14 cellular contexts compared by ENCODE assay signal in the genomic region with DNA sequence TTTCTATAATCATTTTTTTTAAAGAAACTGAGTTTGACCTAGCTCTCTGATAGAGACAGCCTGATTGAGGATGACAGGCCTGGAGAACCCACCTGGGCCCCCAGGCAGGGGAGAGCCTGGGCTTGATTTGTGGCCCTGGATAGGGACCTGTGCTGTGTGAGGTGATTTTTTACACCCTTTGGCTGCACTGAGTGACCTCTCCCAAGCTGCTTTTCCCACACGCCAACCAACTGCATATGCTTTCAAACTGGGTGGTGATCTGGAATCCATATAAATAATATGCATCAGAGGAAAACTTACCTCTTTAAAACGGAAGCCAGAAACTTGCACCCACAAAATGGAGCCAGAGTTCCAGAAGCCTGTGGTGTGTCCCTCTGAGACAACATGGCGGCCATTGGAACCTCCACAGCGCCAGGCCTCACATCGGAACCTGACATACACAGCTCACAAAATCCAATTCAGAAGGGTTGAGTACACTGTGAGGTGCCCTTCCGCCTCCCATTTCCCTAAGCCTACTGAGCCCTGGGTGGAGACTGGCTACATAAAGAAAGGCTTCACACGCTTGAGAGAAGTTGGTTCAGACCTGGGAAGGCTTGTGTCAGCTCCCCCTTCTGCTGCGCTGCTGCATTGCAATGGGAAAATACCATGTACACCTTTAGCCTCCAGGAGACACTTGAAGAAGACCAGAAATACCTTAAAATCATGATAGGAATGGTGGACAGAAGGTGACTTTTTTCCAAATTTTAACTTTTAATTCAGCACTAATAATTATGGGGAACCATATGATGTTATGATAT.
DNase-seq lines count a peak whose midpoint lies in the region; ATAC-seq and TF ChIP-seq lines count a peak whose summit lies in the region.
"Had no signal": no experiment of that assay in that cellular context is flagged by ENCODE, and none has a peak within 500 bp of the region (broad histone marks: within the 10 kb centered on the region; RNA-seq: fewer than 3 reads in every experiment).

No MANE protein-coding gene starts in this region.

- no peak overlapping the region for H3K9ac ChIP-seq in HCT116 (ENCODE audit: low read length)

- no peaks in the 10 kb centered on the region for H3K79me2 ChIP-seq in HCT116 (ENCODE audit: insufficient read depth, low read length)

- H3K27ac ChIP-seq in HCT116 (ENCODE audit: low read depth, low read length): no peak overlapping the region
- H3K27ac ChIP-seq in iPS DF 6.9 (ENCODE audit: low read length): no peak overlapping the region
- H3K27ac ChIP-seq: esophagus squamous epithelium, right atrium auricular region, SJSA1 had no signal

- H3K4me2 ChIP-seq in HCT116 (ENCODE audit: low read length): no peak overlapping the region

- DNase-seq in DMS 273 treated with DMSO at 0.1 percent for 48 hours (lab: John Stamatoyannopoulos, UW) (peak; percentile 9), HCT116 (ENCODE audit: low read depth, low spot score) (peak; percentile 16), iPS DF 6.9 (ENCODE audit: low read depth, low spot score) (peak; percentile 50), GF-D8 (lab: John Stamatoyannopoulos, UW) (no peak), SKM-1 (lab: John Stamatoyannopoulos, UW; ENCODE audit: unreplicated experiment) (no peak), AML-193 (lab: John Stamatoyannopoulos, UW) (no peak), cardiac septum (ENCODE audit: low spot score) (no peak)
- DNase-seq: activated CD4-positive, alpha-beta memory T cell treated with anti-CD3 and anti-CD28 coated beads, Interleukin-2, amount 10 ng/mL, durations not matched to agents 7 days and 5 days; esophagus squamous epithelium; NCI-H1694 treated with DMSO at 0.1 percent for 48 hours had no signal

- BruUV-seq in HCT116 (replicated peaks; lab: Mats Ljungman, UMichigan): no TSS peak

- RAD21 ChIA-PET in HCT116 (lab: Charles Lee; ENCODE audit: low non-redundant PET in 1 of 2, low total read pairs in 2 of 2, uncharacterized antibody in 2 of 2, unreplicated experiment in 2 of 2): no interaction called here

- H4K20me1 ChIP-seq in HCT116 (ENCODE audit: insufficient read depth): no peaks in the 10 kb centered on the region

- H3K27me3 ChIP-seq in HCT116 (ENCODE audit: insufficient read depth, low read length) (no peaks in the 10 kb centered on the region), iPS DF 6.9 (ENCODE audit: control insufficient read depth, insufficient read depth, low read length) (no peaks in the 10 kb centered on the region)
- H3K27me3 ChIP-seq: esophagus squamous epithelium, right atrium auricular region, SJSA1 had no signal

- H2AFZ ChIP-seq in HCT116 (ENCODE audit: low read depth, low read length, poor library complexity, severe bottlenecking): no peak overlapping the region

- ATAC-seq in HCT116 (peak; percentile 80), SK-N-SH treated with all-trans-retinoic acid at 6 μM for 48 hours (peak; percentile 59; the same call in 2 of the 3 replicates)

- intact Hi-C loops in HCT116 (cut with micrococcal nuclease): no loop called here
- intact Hi-C loops in cardiac septum (cut with DNase I): no loop called here

- TF ChIP-seq POLR2A in HCT116 (IDR thresholded peaks at IDR 0.05; ENCODE audit: borderline replicate concordance, extremely low read depth, insufficient read depth, insufficient read length): no peak

- H3K4me1 ChIP-seq in HCT116 (ENCODE audit: control insufficient read depth in 1 of 2, insufficient read depth in 2 of 2, low read length in 2 of 2): no peaks in the 10 kb centered on the region
- H3K4me1 ChIP-seq in iPS DF 6.9 (ENCODE audit: control insufficient read depth, insufficient read depth, low read length): no peaks in the 10 kb centered on the region
- H3K4me1 ChIP-seq: esophagus squamous epithelium, right atrium auricular region, SJSA1 had no signal

- H3K9me2 ChIP-seq in HCT116 (ENCODE audit: insufficient read depth): no peaks in the 10 kb centered on the region

- no CpG with 5 or more reads among the region's 8 CpGs for WGBS in iPS DF 6.9 (ENCODE audit: insufficient coverage, insufficient read length)

- H3K4me3 ChIP-seq in HCT116 (replicated peaks in 1 of 2; ENCODE audit: low read depth in 1 of 2, low read length in 2 of 2): no peak overlapping the region
- H3K4me3 ChIP-seq in iPS DF 6.9 (ENCODE audit: low read length): no peak overlapping the region
- H3K4me3 ChIP-seq: esophagus squamous epithelium, lung, right atrium auricular region, SJSA1 had no signal

- TF ChIP-seq RAD21 in HCT116 (IDR thresholded peaks at IDR 0.05; ENCODE audit: low read depth): peak; percentile 29; the same call in 1 of the 2 replicates

- no peaks in the 10 kb centered on the region for H3K9me3 ChIP-seq in HCT116 (ENCODE audit: control insufficient read depth in 1 of 2, insufficient read depth in 1 of 2, low read depth in 1 of 2, low read length in 2 of 2)
- no peaks in the 10 kb centered on the region for H3K9me3 ChIP-seq in iPS DF 6.9 (ENCODE audit: control insufficient read depth, insufficient read depth, low read length)
- H3K9me3 ChIP-seq: esophagus squamous epithelium, right atrium auricular region, SJSA1 had no signal

- CTCF ChIA-PET in HCT116 (lab: Charles Lee): no interaction called here

- TF ChIP-seq CTCF in HCT116 (IDR thresholded peaks at IDR 0.05 in 2 of 3, conservative IDR thresholded peaks at IDR 0.05 in 1 of 3; ENCODE audit: borderline replicate concordance in 1 of 3, insufficient read depth in 1 of 3, low read depth in 2 of 3, low read length in 2 of 3): peak; percentile 7 to 56 (median 53); a peak in 4 of 6 replicates

- no peaks in the 10 kb centered on the region for H3K36me3 ChIP-seq in HCT116 (ENCODE audit: control insufficient read depth in 1 of 2, insufficient read depth in 2 of 2, low read length in 2 of 2)
- H3K36me3 ChIP-seq in iPS DF 6.9 (ENCODE audit: control insufficient read depth, insufficient read depth, low read length): no peaks in the 10 kb centered on the region
- H3K36me3 ChIP-seq: esophagus squamous epithelium, right atrium auricular region, SJSA1 had no signal

- POLR2A ChIA-PET in HCT116 (lab: Charles Lee): no interaction called here

TF ChIP-seq in HCT116, 20 proteins besides CTCF, POLR2A, EP300 and RAD21 (continues in another document):
- TF ChIP-seq, protein P1, sequence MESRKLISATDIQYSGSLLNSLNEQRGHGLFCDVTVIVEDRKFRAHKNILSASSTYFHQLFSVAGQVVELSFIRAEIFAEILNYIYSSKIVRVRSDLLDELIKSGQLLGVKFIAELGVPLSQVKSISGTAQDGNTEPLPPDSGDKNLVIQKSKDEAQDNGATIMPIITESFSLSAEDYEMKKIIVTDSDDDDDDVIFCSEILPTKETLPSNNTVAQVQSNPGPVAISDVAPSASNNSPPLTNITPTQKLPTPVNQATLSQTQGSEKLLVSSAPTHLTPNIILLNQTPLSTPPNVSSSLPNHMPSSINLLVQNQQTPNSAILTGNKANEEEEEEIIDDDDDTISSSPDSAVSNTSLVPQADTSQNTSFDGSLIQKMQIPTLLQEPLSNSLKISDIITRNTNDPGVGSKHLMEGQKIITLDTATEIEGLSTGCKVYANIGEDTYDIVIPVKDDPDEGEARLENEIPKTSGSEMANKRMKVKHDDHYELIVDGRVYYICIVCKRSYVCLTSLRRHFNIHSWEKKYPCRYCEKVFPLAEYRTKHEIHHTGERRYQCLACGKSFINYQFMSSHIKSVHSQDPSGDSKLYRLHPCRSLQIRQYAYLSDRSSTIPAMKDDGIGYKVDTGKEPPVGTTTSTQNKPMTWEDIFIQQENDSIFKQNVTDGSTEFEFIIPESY (IDR thresholded peaks at IDR 0.05; ENCODE audit: extremely low read depth, insufficient replicate concordance, low read length): no peak
- no peak for TF ChIP-seq CEBPB (IDR thresholded peaks at IDR 0.05; ENCODE audit: low read depth)
- no peak for TF ChIP-seq JUND (IDR thresholded peaks at IDR 0.05)
- no peak for TF ChIP-seq YY1 (IDR thresholded peaks at IDR 0.05; ENCODE audit: extremely low read depth, insufficient replicate concordance, low read depth, low read length)
- TF ChIP-seq EZH2phosphoT487 (IDR thresholded peaks at IDR 0.05; ENCODE audit: borderline replicate concordance): no peak
- TF ChIP-seq EGR1 (IDR thresholded peaks at IDR 0.05; ENCODE audit: low read depth): no peak
- TF ChIP-seq SP1 (IDR thresholded peaks at IDR 0.05; ENCODE audit: low read depth): no peak
- TF ChIP-seq SIN3A (IDR thresholded peaks at IDR 0.05; ENCODE audit: low read depth): no peak
- TF ChIP-seq, protein P2, sequence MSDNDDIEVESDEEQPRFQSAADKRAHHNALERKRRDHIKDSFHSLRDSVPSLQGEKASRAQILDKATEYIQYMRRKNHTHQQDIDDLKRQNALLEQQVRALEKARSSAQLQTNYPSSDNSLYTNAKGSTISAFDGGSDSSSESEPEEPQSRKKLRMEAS (IDR thresholded peaks at IDR 0.05): no peak

TF ChIP-seq in SK-N-SH treated with all-trans-retinoic acid at 6 μM for 48 hours, 23 proteins besides CTCF, POLR2A, EP300 and RAD21 (continues in another document):
- TF ChIP-seq, protein P3, sequence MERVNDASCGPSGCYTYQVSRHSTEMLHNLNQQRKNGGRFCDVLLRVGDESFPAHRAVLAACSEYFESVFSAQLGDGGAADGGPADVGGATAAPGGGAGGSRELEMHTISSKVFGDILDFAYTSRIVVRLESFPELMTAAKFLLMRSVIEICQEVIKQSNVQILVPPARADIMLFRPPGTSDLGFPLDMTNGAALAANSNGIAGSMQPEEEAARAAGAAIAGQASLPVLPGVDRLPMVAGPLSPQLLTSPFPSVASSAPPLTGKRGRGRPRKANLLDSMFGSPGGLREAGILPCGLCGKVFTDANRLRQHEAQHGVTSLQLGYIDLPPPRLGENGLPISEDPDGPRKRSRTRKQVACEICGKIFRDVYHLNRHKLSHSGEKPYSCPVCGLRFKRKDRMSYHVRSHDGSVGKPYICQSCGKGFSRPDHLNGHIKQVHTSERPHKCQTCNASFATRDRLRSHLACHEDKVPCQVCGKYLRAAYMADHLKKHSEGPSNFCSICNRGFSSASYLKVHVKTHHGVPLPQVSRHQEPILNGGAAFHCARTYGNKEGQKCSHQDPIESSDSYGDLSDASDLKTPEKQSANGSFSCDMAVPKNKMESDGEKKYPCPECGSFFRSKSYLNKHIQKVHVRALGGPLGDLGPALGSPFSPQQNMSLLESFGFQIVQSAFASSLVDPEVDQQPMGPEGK (CRISPR knock-in tag; IDR thresholded peaks at IDR 0.05; ENCODE audit: borderline replicate concordance): no peak
- no peak for TF ChIP-seq ISL1 (CRISPR knock-in tag; IDR thresholded peaks at IDR 0.05)
- TF ChIP-seq, protein P4, sequence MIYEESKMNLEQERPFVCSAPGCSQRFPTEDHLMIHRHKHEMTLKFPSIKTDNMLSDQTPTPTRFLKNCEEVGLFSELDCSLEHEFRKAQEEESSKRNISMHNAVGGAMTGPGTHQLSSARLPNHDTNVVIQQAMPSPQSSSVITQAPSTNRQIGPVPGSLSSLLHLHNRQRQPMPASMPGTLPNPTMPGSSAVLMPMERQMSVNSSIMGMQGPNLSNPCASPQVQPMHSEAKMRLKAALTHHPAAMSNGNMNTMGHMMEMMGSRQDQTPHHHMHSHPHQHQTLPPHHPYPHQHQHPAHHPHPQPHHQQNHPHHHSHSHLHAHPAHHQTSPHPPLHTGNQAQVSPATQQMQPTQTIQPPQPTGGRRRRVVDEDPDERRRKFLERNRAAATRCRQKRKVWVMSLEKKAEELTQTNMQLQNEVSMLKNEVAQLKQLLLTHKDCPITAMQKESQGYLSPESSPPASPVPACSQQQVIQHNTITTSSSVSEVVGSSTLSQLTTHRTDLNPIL (CRISPR knock-in tag; IDR thresholded peaks at IDR 0.05; ENCODE audit: low read depth): no peak

Comparison
In these comparisons a context has a peak if more than half of its experiments do, and no peak if none do; other contexts are left out.
1. DNase-seq: peak in DMS 273 treated with DMSO at 0.1 percent for 48 hours (single experiment), HCT116 (single experiment) and iPS DF 6.9 (single experiment); none in GF-D8 (single experiment), SKM-1 (single experiment), AML-193 (0 of 2) and cardiac septum (single experiment).